In the genomic region with DNA sequence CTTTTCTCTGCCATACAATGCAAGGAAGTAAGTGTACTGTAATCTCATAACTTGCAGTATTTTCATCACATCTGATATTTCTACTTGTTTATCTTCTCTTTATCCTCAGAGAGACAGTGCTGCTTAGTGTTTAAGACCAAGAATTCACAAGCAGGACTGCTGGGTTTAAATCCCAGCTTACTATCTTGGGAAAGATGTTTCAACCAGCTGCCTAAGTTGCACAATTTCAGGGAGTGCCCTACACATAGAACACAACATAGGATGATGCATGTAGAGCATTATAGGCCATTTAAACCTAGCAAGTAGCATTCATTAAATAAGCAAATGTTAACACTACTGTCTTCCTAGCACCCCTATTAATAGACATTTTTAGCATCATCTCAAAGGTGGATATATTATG, we compare ENCODE assay signal across 15 cellular contexts.
"Had no signal": no experiment of that assay in that cellular context is flagged by ENCODE, and none has a peak within 500 bp of the region (broad histone marks: within the 10 kb centered on the region; RNA-seq: fewer than 3 reads in every experiment).

No MANE protein-coding gene starts in this region.

- H3K9me3 ChIP-seq: mucosa of descending colon, neutrophil, sigmoid colon had no signal

- H3K27me3 ChIP-seq: brain microvascular endothelial cell had no signal

- FAIRE-seq: keratinocyte had no signal

- H3K36me3 ChIP-seq: brain microvascular endothelial cell, neutrophil, sigmoid colon had no signal

- H3K27ac ChIP-seq: brain microvascular endothelial cell, neutrophil, parathyroid adenoma, sigmoid colon had no signal

- ATAC-seq: esophagus mucosa; left lobe of liver; mucosa of descending colon; naive thymus-derived CD8-positive, alpha-beta T cell; stimulated activated effector memory CD8-positive, alpha-beta T cell treated with anti-CD3 and anti-CD28 coated beads, Interleukin-12 subunit alpha, Interleukin-12 subunit beta, amount 100 ng/mL, for 72 hours had no signal

- H3K4me3 ChIP-seq: mucosa of descending colon, sigmoid colon had no signal

- DNase-seq: activated CD4-positive, alpha-beta T cell treated with anti-CD3 and anti-CD28 coated beads, Interleukin-2, amount 50 U/mL, for 1 hour; activated CD8-positive, alpha-beta memory T cell treated with anti-CD3 and anti-CD28 coated beads for 24 hours; activated gamma-delta T cell treated with Interleukin-2 at 50 U/mL for 16 hours; anterior cingulate cortex; brain microvascular endothelial cell; mammary epithelial cell; mucosa of descending colon; naive thymus-derived CD8-positive, alpha-beta T cell; sigmoid colon had no signal

- H3K4me1 ChIP-seq: parathyroid adenoma, sigmoid colon had no signal
